ENCODE assay signal across 21 cellular contexts in the genomic region with DNA sequence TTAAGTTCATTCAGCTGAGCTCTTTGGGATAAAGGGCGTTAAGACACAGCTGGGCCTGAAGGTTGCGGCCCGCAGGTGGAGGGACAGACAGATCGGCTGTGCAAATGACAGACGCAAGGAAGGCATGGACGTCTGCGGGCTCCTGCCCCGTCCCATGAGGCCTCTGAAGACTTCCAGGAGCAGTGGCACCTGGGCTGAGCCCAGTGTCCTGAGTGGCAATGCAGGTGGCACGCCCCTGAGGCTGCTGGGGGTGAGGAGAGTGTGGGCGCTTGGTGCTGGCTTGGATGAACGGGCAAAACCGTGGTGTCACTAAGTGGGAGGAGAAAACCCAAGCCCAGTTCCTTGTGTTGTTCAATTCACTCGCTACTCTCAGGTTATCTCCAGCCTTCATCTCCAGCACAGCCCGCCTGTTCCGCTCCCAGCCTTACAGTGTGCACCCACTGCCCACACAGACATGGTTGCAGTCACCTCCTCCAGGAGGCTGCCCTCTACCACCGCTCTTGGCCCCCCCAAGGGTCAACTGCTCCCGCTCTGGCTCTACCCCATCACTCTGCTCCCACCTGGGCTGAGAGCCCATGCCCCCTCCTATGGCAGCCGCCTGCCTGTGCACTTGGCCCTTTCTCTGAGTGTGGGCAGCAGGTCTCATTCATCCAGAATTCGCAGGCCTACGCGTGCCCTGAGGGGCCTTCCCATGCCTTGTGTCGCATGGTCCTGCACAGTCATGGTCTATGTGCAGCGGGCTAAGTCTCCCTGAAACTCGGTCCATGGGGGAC.
"Had no signal": no experiment of that assay in that cellular context is flagged by ENCODE, and none has a peak within 500 bp of the region (broad histone marks: within the 10 kb centered on the region; RNA-seq: fewer than 3 reads in every experiment).

No MANE protein-coding gene starts in this region.

- H3K4me1 ChIP-seq: breast epithelium, lower lobe of right lung, upper lobe of right lung had no signal

- H3K9me3 ChIP-seq: lower lobe of right lung, thoracic aorta, upper lobe of right lung had no signal

- H3K36me3 Mint-ChIP-seq: natural killer cell, T-cell had no signal

- H3K27ac Mint-ChIP-seq: activated CD8-positive, alpha-beta T cell treated with anti-CD3 and anti-CD28 coated beads for 36 hours; activated T-helper 17 cell treated with anti-CD3 and anti-CD28 coated beads, Interleukin-2, amount 50 U/mL, for 72 hours; effector memory CD8-positive, alpha-beta T cell; natural killer cell; T-cell had no signal

- H3K27me3 Mint-ChIP-seq: activated CD8-positive, alpha-beta T cell treated with anti-CD3 and anti-CD28 coated beads for 36 hours had no signal

- H3K4me3 ChIP-seq: breast epithelium, lower lobe of right lung, thoracic aorta, upper lobe of right lung had no signal

- H3K36me3 ChIP-seq: breast epithelium, lower lobe of right lung, thoracic aorta, upper lobe of right lung had no signal

- H3K9me3 Mint-ChIP-seq: activated CD8-positive, alpha-beta T cell treated with anti-CD3 and anti-CD28 coated beads for 36 hours; activated T-helper 17 cell treated with anti-CD3 and anti-CD28 coated beads, Interleukin-2, amount 50 U/mL, for 72 hours; natural killer cell had no signal

- H3K4me3 Mint-ChIP-seq: activated CD8-positive, alpha-beta T cell treated with anti-CD3 and anti-CD28 coated beads for 36 hours; activated T-helper 17 cell treated with anti-CD3 and anti-CD28 coated beads, Interleukin-2, amount 50 U/mL, for 72 hours; effector memory CD8-positive, alpha-beta T cell; natural killer cell; T-cell had no signal

- H3K27me3 ChIP-seq: breast epithelium, upper lobe of right lung had no signal

- DNase-seq: activated CD4-positive, alpha-beta T cell treated with anti-CD3 and anti-CD28 coated beads for 48 hours; activated CD4-positive, CD25-positive, alpha-beta regulatory T cell; activated CD8-positive, alpha-beta T cell treated with anti-CD3 and anti-CD28 coated beads for 36 hours; activated naive CD4-positive, alpha-beta T cell; activated T-cell treated with anti-CD3 and anti-CD28 coated beads, Interleukin-2, amount 50 U/mL, for 1 hour; aorta; effector memory CD8-positive, alpha-beta T cell; glutamatergic neuron; hypothalamus; islet precursor cell; left colon; lower lobe of right lung; natural killer cell; nucleus accumbens; posterior cingulate gyrus; T-cell; upper lobe of right lung had no signal

- H3K27ac ChIP-seq: breast epithelium, lower lobe of right lung, thoracic aorta, upper lobe of right lung had no signal

- ATAC-seq: activated CD8-positive, alpha-beta T cell treated with anti-CD3 and anti-CD28 coated beads for 36 hours; activated T-helper 17 cell treated with anti-CD3 and anti-CD28 coated beads, Interleukin-2, amount 50 U/mL, for 72 hours; effector memory CD8-positive, alpha-beta T cell; left colon; SK-N-SH treated with all-trans-retinoic acid at 6 μM for 48 hours; T-cell; upper lobe of right lung had no signal
